23 cellular contexts compared by ENCODE assay signal in genomic region chrX:154138857-154139256, GRCh38. TPM values are rescaled to one million over a fixed set of nuclear protein-coding genes. Genes with fewer than 3 reads are reported as not detected.
DNase-seq lines count a peak whose midpoint lies in the region; ATAC-seq and TF ChIP-seq lines count a peak whose summit lies in the region.
"Had no signal": no experiment of that assay in that cellular context is flagged by ENCODE, and none has a peak within 500 bp of the region (broad histone marks: within the 10 kb centered on the region; RNA-seq: fewer than 3 reads in every experiment).

No MANE protein-coding gene starts in this region.

- TF ChIP-seq CTCF in HEK293 (tag by site-specific recombination; IDR thresholded peaks at IDR 0.05), result no peak
- no peak for TF ChIP-seq CTCF in WERI-Rb-1 (IDR thresholded peaks at IDR 0.05; ENCODE audit: low read depth, low read length)
- TF ChIP-seq CTCF in neural crest cell (conservative IDR thresholded peaks at IDR 0.05), result no peak

- no peaks in the 10 kb centered on the region for H3K36me3 ChIP-seq in CD4-positive, CD25-positive, alpha-beta regulatory T cell (ENCODE audit: control insufficient read depth, insufficient read depth, low read length)
- H3K36me3 ChIP-seq in HEK293 (ENCODE audit: control insufficient read depth in 2 of 2, insufficient read depth in 1 of 2, low read length in 2 of 2) (no peaks in the 10 kb centered on the region), WERI-Rb-1 (no peaks in the 10 kb centered on the region)
- H3K36me3 ChIP-seq: BE2C, SJSA1 had no signal

- no peaks in the 10 kb centered on the region for H3K9me3 ChIP-seq in CD4-positive, CD25-positive, alpha-beta regulatory T cell (ENCODE audit: control insufficient read depth in 2 of 2, low read length in 2 of 2)
- H3K9me3 ChIP-seq in HEK293 (ENCODE audit: control insufficient read depth, insufficient read depth, low read depth, low read length) (no peaks in the 10 kb centered on the region), WERI-Rb-1 (ENCODE audit: severe bottlenecking) (no peaks in the 10 kb centered on the region)
- H3K9me3 ChIP-seq: BE2C, SJSA1 had no signal

- peaks cover 0 to 1% (median 0%) of the 10 kb centered on the region in 7 donors for H3K9me3 Mint-ChIP-seq in CD4-positive, CD25-positive, alpha-beta regulatory T cell
- no peaks in the 10 kb centered on the region for H3K9me3 Mint-ChIP-seq in neural crest cell
- H3K9me3 Mint-ChIP-seq: CD8-positive, alpha-beta T cell; HFFc6 had no signal

- H3K4me3 ChIP-seq in CD4-positive, CD25-positive, alpha-beta regulatory T cell (ENCODE audit: low read depth, low read length), result no peak overlapping the region
- H3K4me3 ChIP-seq in HEK293 (ENCODE audit: low read depth, low read length) (no peak overlapping the region), WERI-Rb-1 (ENCODE audit: low read depth, low read length) (no peak overlapping the region)
- H3K4me3 ChIP-seq: GM12878, SJSA1 had no signal

- H3K27me3 ChIP-seq in CD4-positive, CD25-positive, alpha-beta regulatory T cell (ENCODE audit: control insufficient read depth, insufficient read depth, low read length), result no peaks in the 10 kb centered on the region
- peaks cover 2% of the 10 kb centered on the region for H3K27me3 ChIP-seq in WERI-Rb-1 (ENCODE audit: insufficient read depth, low read depth, severe bottlenecking)
- H3K27me3 ChIP-seq: BE2C, SJSA1 had no signal

- no peak overlapping the region for H3K27ac ChIP-seq in CD4-positive, CD25-positive, alpha-beta regulatory T cell (ENCODE audit: insufficient read depth, low read length, poor library complexity, severe bottlenecking)
- H3K27ac ChIP-seq in HEK293 (ENCODE audit: extremely low read depth, low read depth, low read length) (no peak overlapping the region), WERI-Rb-1 (peak overlapping the region; percentile 78)
- H3K27ac ChIP-seq: KMS-11, SJSA1 had no signal

- POLR2A ChIA-PET in HEK293 (lab: Yijun Ruan, JAX), result no interaction called here

- ATAC-seq in CD4-positive, CD25-positive, alpha-beta regulatory T cell (ENCODE audit: low read depth in 2 of 2), result no peak
- no peak for ATAC-seq in HG03521 (IDR thresholded peaks at IDR 0.05; ENCODE audit: unreplicated experiment)
- ATAC-seq: CD8-positive, alpha-beta T cell; GM12878; Right ventricle myocardium inferior had no signal

- DNase-seq in CD4-positive, CD25-positive, alpha-beta regulatory T cell, result no peak
- DNase-seq in WERI-Rb-1, result no peak
- DNase-seq in neural crest cell (ENCODE audit: low read depth, low spot score), result no peak
- no peak for DNase-seq in NK-92 (lab: John Stamatoyannopoulos, UW; ENCODE audit: unreplicated experiment)
- no peak for DNase-seq in stimulated activated CD4-positive, alpha-beta T cell treated with anti-CD3 and anti-CD28 coated beads, Interleukin-15, amount 100 ng/mL, for 24 hours
- DNase-seq: BE2C; CD8-positive, alpha-beta T cell; DND-41; H7; HFFc6; NCI-H1417; NCI-H1694 treated with DMSO at 0.1 percent for 48 hours; NCI-H2081 treated with DMSO at 0.1 percent for 48 hours; NCI-H2171 treated with DMSO at 0.1 percent for 48 hours; NCI-H524 treated with DMSO at 0.1 percent for 48 hours; OCI-M1 had no signal

- peaks cover 8 to 35% (median 15%) of the 10 kb centered on the region in 4 donors for H3K4me1 Mint-ChIP-seq in CD4-positive, CD25-positive, alpha-beta regulatory T cell
- peaks cover 10% of the 10 kb centered on the region for H3K4me1 Mint-ChIP-seq in neural crest cell

- peaks cover 18% of the 10 kb centered on the region for H3K4me1 ChIP-seq in CD4-positive, CD25-positive, alpha-beta regulatory T cell (ENCODE audit: control insufficient read depth, insufficient read depth, low read length, poor library complexity, severe bottlenecking)
- no peaks in the 10 kb centered on the region for H3K4me1 ChIP-seq in HEK293 (ENCODE audit: control insufficient read depth, insufficient read depth, low read length)
- H3K4me1 ChIP-seq: BE2C had no signal

- H3K27me3 Mint-ChIP-seq in CD4-positive, CD25-positive, alpha-beta regulatory T cell, result peaks cover 4% of the 10 kb centered on the region
- H3K27me3 Mint-ChIP-seq in neural crest cell (ENCODE audit: low read depth), result no peaks in the 10 kb centered on the region

- H3K36me3 Mint-ChIP-seq in CD4-positive, CD25-positive, alpha-beta regulatory T cell, result no peaks in the 10 kb centered on the region
- no peaks in the 10 kb centered on the region for H3K36me3 Mint-ChIP-seq in neural crest cell (ENCODE audit: low read depth)
- H3K36me3 Mint-ChIP-seq: CD8-positive, alpha-beta T cell had no signal

- peak overlapping the region in 1 of 4 donors; percentile 45 for H3K4me3 Mint-ChIP-seq in CD4-positive, CD25-positive, alpha-beta regulatory T cell
- no peak overlapping the region for H3K4me3 Mint-ChIP-seq in neural crest cell
- H3K4me3 Mint-ChIP-seq: CD8-positive, alpha-beta T cell; HFFc6 had no signal

- CTCF ChIA-PET in HEK293 (lab: Yijun Ruan, JAX), result interaction anchor here (1.8 kb wide), 1 partner anchor 169 kb away, joined by 10 read pairs; no protein-coding TSS in a partner anchor

- H3K27ac Mint-ChIP-seq in CD4-positive, CD25-positive, alpha-beta regulatory T cell, result peak overlapping the region in 2 of 3 donors; percentile 74 to 78
- peak overlapping the region; percentile 28 for H3K27ac Mint-ChIP-seq in neural crest cell (ENCODE audit: unreplicated experiment)
- H3K27ac Mint-ChIP-seq: HFFc6 had no signal

TF ChIP-seq in HEK293, 187 proteins besides CTCF, POLR2A, EP300 and RAD21:
- no peak for TF ChIP-seq GLIS1 (tag by site-specific recombination; IDR thresholded peaks at IDR 0.05)
- peak; percentile 92 for TF ChIP-seq ZNF623 (tag by site-specific recombination; IDR thresholded peaks at IDR 0.05)
TF ChIP-seq in HEK293: peak in this region for 1.

RNA-seq across cellular contexts. Expression of gene OPN1LW, which starts 5.2 kb away (rescaled TPM):
- total RNA-seq in CD4-positive, CD25-positive, alpha-beta regulatory T cell, result not detected
- polyA plus RNA-seq in CD4-positive, CD25-positive, alpha-beta regulatory T cell, result not detected
- total RNA-seq in neural crest cell, result not detected in 2 replicates
- total RNA-seq: A673; CD8-positive, alpha-beta T cell; GM12878; H7; HFFc6; Right ventricle myocardium inferior; SJSA1 had no signal
- polyA plus RNA-seq: GM12878 had no signal

RNA-seq across cellular contexts. Expression of gene MECP2, which starts 41.3 kb away (rescaled TPM):
- 180 TPM for total RNA-seq in CD4-positive, CD25-positive, alpha-beta regulatory T cell
- polyA plus RNA-seq in CD4-positive, CD25-positive, alpha-beta regulatory T cell, result 10 to 100 TPM; 13.3 to 20.5 (median 15.2) TPM
- total RNA-seq in neural crest cell, result 49.1 and 51.0 TPM in 2 replicates

RNA-seq across cellular contexts. Expression of gene OPN1MW, which starts 43.5 kb away (rescaled TPM):
- total RNA-seq in CD4-positive, CD25-positive, alpha-beta regulatory T cell, result not detected
- polyA plus RNA-seq in CD4-positive, CD25-positive, alpha-beta regulatory T cell, result not detected
- total RNA-seq in neural crest cell, result not detected in 2 replicates
- total RNA-seq: A673; CD8-positive, alpha-beta T cell; GM12878; H7; HFFc6; Right ventricle myocardium inferior; SJSA1 had no signal
- polyA plus RNA-seq: GM12878 had no signal
